Comparison of ENCODE assay signal across 18 cellular contexts in genomic region chr2:54614815-54615214, GRCh38.
DNase-seq lines count a peak whose midpoint lies in the region; ATAC-seq and TF ChIP-seq lines count a peak whose summit lies in the region.
"Had no signal": no experiment of that assay in that cellular context is flagged by ENCODE, and none has a peak within 500 bp of the region (broad histone marks: within the 10 kb centered on the region; RNA-seq: fewer than 3 reads in every experiment).

No MANE protein-coding gene starts in this region.

- CTCF ChIA-PET in MCF 10A (lab: Yijun Ruan, JAX), result interaction anchor here (0.5 to 1.4 kb wide), 7 partner anchors 8 to 109 kb away, joined by 3 to 8 read pairs (median 4); no protein-coding TSS in a partner anchor

- H3K9me3 ChIP-seq in breast epithelium (no peaks in the 10 kb centered on the region), endodermal cell (ENCODE audit: control insufficient read depth, low read length) (no peaks in the 10 kb centered on the region), osteoblast (ENCODE audit: low read depth, low read length) (no peaks in the 10 kb centered on the region)

- no peak overlapping the region for H3K27ac ChIP-seq in breast epithelium
- no peak overlapping the region for H3K27ac ChIP-seq in endodermal cell (ENCODE audit: low read depth, low read length)
- H3K27ac ChIP-seq in osteoblast (ENCODE audit: low read depth, low read length), result peak overlapping the region; percentile 62
- H3K27ac ChIP-seq: HL-60 had no signal

- no peak overlapping the region for H2AFZ ChIP-seq in osteoblast (ENCODE audit: low read length)

- no peak for ATAC-seq in HG03025 (IDR thresholded peaks at IDR 0.05; ENCODE audit: low FRiP score, unreplicated experiment)
- ATAC-seq: K562 had no signal

- H3K36me3 Mint-ChIP-seq in MCF 10A (ENCODE audit: insufficient read depth, unreplicated experiment), result peaks cover 59% of the 10 kb centered on the region
- peaks cover 51% of the 10 kb centered on the region for H3K36me3 Mint-ChIP-seq in endodermal cell (ENCODE audit: low read depth)

- peaks cover 5% of the 10 kb centered on the region for H4K20me1 ChIP-seq in osteoblast (ENCODE audit: insufficient read depth, low read length)

- H3K4me3 Mint-ChIP-seq in MCF 10A (ENCODE audit: unreplicated experiment), result no peak overlapping the region
- no peak overlapping the region for H3K4me3 Mint-ChIP-seq in endodermal cell
- H3K4me3 Mint-ChIP-seq: CD14-positive monocyte had no signal

- no peak overlapping the region for H3K4me2 ChIP-seq in osteoblast (ENCODE audit: insufficient read depth, low read length)

- H3K9ac ChIP-seq in endodermal cell (ENCODE audit: extremely low read depth, low read length, poor library complexity, severe bottlenecking), result no peak overlapping the region

- peaks cover 79% of the 10 kb centered on the region for H3K79me2 ChIP-seq in osteoblast (ENCODE audit: insufficient read depth, low read length)

- H3K9me3 Mint-ChIP-seq in MCF 10A (ENCODE audit: unreplicated experiment), result no peaks in the 10 kb centered on the region
- no peaks in the 10 kb centered on the region for H3K9me3 Mint-ChIP-seq in endodermal cell
- H3K9me3 Mint-ChIP-seq: CD14-positive monocyte had no signal

- POLR2A ChIA-PET in MCF 10A (lab: Yijun Ruan, JAX), result interaction anchor here (0.8 to 2.6 kb wide), 9 partner anchors 10 to 144 kb away, joined by 3 to 18 read pairs (median 4); no protein-coding TSS in a partner anchor

- H3K27me3 Mint-ChIP-seq in MCF 10A (ENCODE audit: insufficient read depth, unreplicated experiment) (no peaks in the 10 kb centered on the region), endodermal cell (ENCODE audit: insufficient read depth) (no peaks in the 10 kb centered on the region)

- TF ChIP-seq CTCF in MCF 10A (IDR thresholded peaks at IDR 0.05; ENCODE audit: unreplicated experiment), result no peak
- TF ChIP-seq CTCF in breast epithelium (IDR thresholded peaks at IDR 0.05), result no peak
- no peak for TF ChIP-seq CTCF in endodermal cell (conservative IDR thresholded peaks at IDR 0.05)
- no peak for TF ChIP-seq CTCF in osteoblast (IDR thresholded peaks at IDR 0.05; ENCODE audit: extremely low read depth, low read depth, low read length)

- DNase-seq in MCF 10A (ENCODE audit: unreplicated experiment) (no peak), breast epithelium (ENCODE audit: low spot score in 2 of 2) (no peak), endodermal cell (no peak), osteoblast (ENCODE audit: insufficient read length, low spot score, missing footprints) (no peak), D341Med (ENCODE audit: low spot score) (no peak), DMS153 (lab: John Stamatoyannopoulos, UW) (no peak), NCI-H526 (lab: John Stamatoyannopoulos, UW) (no peak)
- DNase-seq: DND-41; GF-D8; NCI-H2107; NCI-H226; NCI-H69; NK-92 treated with Interleukin-12 subunit alpha and Interleukin-12 subunit beta, amount 100 ng/mL, for 24 hours; OCI-M1 had no signal

- TF ChIP-seq POLR2A in breast epithelium (IDR thresholded peaks at IDR 0.05), result no peak

- BruUV-seq in MCF 10A (replicated peaks; lab: Mats Ljungman, UMichigan), result no TSS peak

- intact Hi-C loops in MCF 10A (cut with micrococcal nuclease), result loop anchor here (2.0 to 5.0 kb wide), 2 partner anchors 56 to 93 kb away; no protein-coding TSS in a partner anchor
- intact Hi-C loops in breast epithelium (cut with DNase I; ENCODE audit: low total_unique reads), result no loop called here

- H3K27me3 ChIP-seq in breast epithelium (no peaks in the 10 kb centered on the region), endodermal cell (ENCODE audit: control insufficient read depth, insufficient read depth, low read length, poor library complexity, severe bottlenecking) (no peaks in the 10 kb centered on the region), osteoblast (ENCODE audit: insufficient read depth, low read length) (no peaks in the 10 kb centered on the region)

- H3K36me3 ChIP-seq in breast epithelium (peaks cover 6% of the 10 kb centered on the region), endodermal cell (ENCODE audit: control insufficient read depth, insufficient read depth, low read length) (peaks cover 75% of the 10 kb centered on the region), osteoblast (ENCODE audit: insufficient read depth, low read length) (peaks cover 57% of the 10 kb centered on the region)

- peak overlapping the region; percentile 90 for H3K27ac Mint-ChIP-seq in MCF 10A (ENCODE audit: low read depth, unreplicated experiment)
- H3K27ac Mint-ChIP-seq in endodermal cell, result peak overlapping the region; percentile 62

- H3K4me1 ChIP-seq in breast epithelium (peaks cover 0 to 3% of the 10 kb centered on the region in 2 donors), endodermal cell (ENCODE audit: control insufficient read depth, insufficient read depth, low read length) (no peaks in the 10 kb centered on the region), osteoblast (ENCODE audit: insufficient read depth, low read length) (peaks cover 26% of the 10 kb centered on the region)

- H3K4me1 Mint-ChIP-seq in MCF 10A (ENCODE audit: insufficient read depth, unreplicated experiment), result peaks cover 18% of the 10 kb centered on the region
- peaks cover 25% of the 10 kb centered on the region for H3K4me1 Mint-ChIP-seq in endodermal cell

- H3K4me3 ChIP-seq in breast epithelium (no peak overlapping the region), endodermal cell (ENCODE audit: low read length) (no peak overlapping the region), osteoblast (ENCODE audit: insufficient read depth, low read length) (no peak overlapping the region)
- H3K4me3 ChIP-seq: K562 had no signal
